In genomic region chr12:7129647-7130536, GRCh38 we compare ENCODE assay signal across 1 cellular context.
TF ChIP-seq lines count a peak whose summit lies in the region.

Gene CLSTN3 (plus strand): TSS chr12:7130371. CDS start chr12:7130649, 278 bp downstream.

TF ChIP-seq in HepG2, 621 proteins besides CTCF, POLR2A, EP300 and RAD21 (continued from another document and continues in another):
- TF ChIP-seq ZBTB25 (CRISPR knock-in tag; IDR thresholded peaks at IDR 0.05) (no peak), ZNF883 (CRISPR knock-in tag; IDR thresholded peaks at IDR 0.05; ENCODE audit: not compliant biosample characterization) (no peak), KLF16 (CRISPR knock-in tag; IDR thresholded peaks at IDR 0.05) (no peak), ZNF350 (CRISPR knock-in tag; IDR thresholded peaks at IDR 0.05; ENCODE audit: borderline replicate concordance, low read depth) (no peak), GATAD1 (CRISPR knock-in tag; IDR thresholded peaks at IDR 0.05) (0 out of 2 replicates have a peak, but pooled peaks have one; percentile 37), MEIS2 (CRISPR knock-in tag; IDR thresholded peaks at IDR 0.05) (peak; percentile 14; the same call in 1 of the 2 replicates), HNF1A (IDR thresholded peaks at IDR 0.05; ENCODE audit: low read depth) (no peak), HNF1A (CRISPR knock-in tag; IDR thresholded peaks at IDR 0.05; ENCODE audit: borderline replicate concordance) (no peak), HDAC1 (CRISPR knock-in tag; IDR thresholded peaks at IDR 0.05) (no peak), ZNF367 (CRISPR knock-in tag; IDR thresholded peaks at IDR 0.05; ENCODE audit: borderline replicate concordance) (no peak), ZNF598 (CRISPR knock-in tag; IDR thresholded peaks at IDR 0.05; ENCODE audit: borderline replicate concordance) (no peak), ATF7 (IDR thresholded peaks at IDR 0.05) (peak; percentile 92), ATF7 (CRISPR knock-in tag; IDR thresholded peaks at IDR 0.05) (peak; percentile 90), PHF8 (CRISPR knock-in tag; IDR thresholded peaks at IDR 0.05) (peak; percentile 52), ZNF550 (CRISPR knock-in tag; IDR thresholded peaks at IDR 0.05; ENCODE audit: borderline replicate concordance) (no peak), MTF2 (CRISPR knock-in tag; IDR thresholded peaks at IDR 0.05; ENCODE audit: borderline replicate concordance) (0 out of 2 replicates have a peak, but pooled peaks have one; percentile 55), IKZF4 (CRISPR knock-in tag; IDR thresholded peaks at IDR 0.05; ENCODE audit: borderline replicate concordance, low read depth, not compliant biosample characterization) (no peak), SOX13 (IDR thresholded peaks at IDR 0.05) (no peak), SOX13 (CRISPR knock-in tag; conservative IDR thresholded peaks at IDR 0.05 in 1 of 2, IDR thresholded peaks at IDR 0.05 in 1 of 2) (no peak), MTF1 (CRISPR knock-in tag; IDR thresholded peaks at IDR 0.05) (no peak), ONECUT2 (CRISPR knock-in tag; IDR thresholded peaks at IDR 0.05) (no peak), ZNF430 (CRISPR knock-in tag; IDR thresholded peaks at IDR 0.05) (peak; percentile 13; the same call in 1 of the 2 replicates), ZNF503 (CRISPR knock-in tag; IDR thresholded peaks at IDR 0.05) (no peak), PHF20 (CRISPR knock-in tag; IDR thresholded peaks at IDR 0.05) (no peak), GPN1 (CRISPR knock-in tag; IDR thresholded peaks at IDR 0.05; ENCODE audit: borderline replicate concordance) (no peak), CBX1 (IDR thresholded peaks at IDR 0.05; ENCODE audit: low read depth) (no peak), PCBP1 (IDR thresholded peaks at IDR 0.05; ENCODE audit: borderline replicate concordance, low read depth, low read length) (0 out of 2 replicates have a peak, but pooled peaks have one; percentile 33), DPF2 (CRISPR knock-in tag; IDR thresholded peaks at IDR 0.05; ENCODE audit: borderline replicate concordance, low read depth) (no peak), MAZ (IDR thresholded peaks at IDR 0.05; ENCODE audit: borderline replicate concordance, low read depth, low read length) (no peak; the same call in 1 of the 2 replicates), MAZ (CRISPR knock-in tag; IDR thresholded peaks at IDR 0.05; ENCODE audit: low read depth) (no peak), SIN3A (IDR thresholded peaks at IDR 0.05; ENCODE audit: borderline replicate concordance, low read depth, low read length) (peak; percentile 41; the same call in 1 of the 2 replicates), REPIN1 (CRISPR knock-in tag; IDR thresholded peaks at IDR 0.05; ENCODE audit: borderline replicate concordance, low read depth) (0 out of 2 replicates have a peak, but pooled peaks have one; percentile 49), ZNF232 (CRISPR knock-in tag; IDR thresholded peaks at IDR 0.05; ENCODE audit: borderline replicate concordance) (no peak; the same call in 1 of the 2 replicates), UBTF (CRISPR knock-in tag; IDR thresholded peaks at IDR 0.05) (no peak), NFE2L2 (IDR thresholded peaks at IDR 0.05; ENCODE audit: low read length) (no peak), ZNF572 (CRISPR knock-in tag; IDR thresholded peaks at IDR 0.05) (no peak), ZNF788 (CRISPR knock-in tag; IDR thresholded peaks at IDR 0.05; ENCODE audit: borderline replicate concordance) (peak; percentile 65; the same call in 1 of the 2 replicates), BORCS8-MEF2B (CRISPR knock-in tag; IDR thresholded peaks at IDR 0.05) (no peak; the same call in 1 of the 2 replicates), ZFP82 (CRISPR knock-in tag; IDR thresholded peaks at IDR 0.05; ENCODE audit: borderline replicate concordance) (no peak), MTERF4 (CRISPR knock-in tag; IDR thresholded peaks at IDR 0.05) (no peak), HNF4G (IDR thresholded peaks at IDR 0.05; ENCODE audit: borderline replicate concordance, low read depth, low read length) (no peak), HNF4G (CRISPR knock-in tag; IDR thresholded peaks at IDR 0.05; ENCODE audit: borderline replicate concordance, low read depth) (no peak), THAP8 (CRISPR knock-in tag; IDR thresholded peaks at IDR 0.05; ENCODE audit: borderline replicate concordance) (no peak), ZNF567 (CRISPR knock-in tag; IDR thresholded peaks at IDR 0.05; ENCODE audit: borderline replicate concordance) (no peak), KLF9 (CRISPR knock-in tag; IDR thresholded peaks at IDR 0.05; ENCODE audit: low read depth) (no peak), MAFG (CRISPR knock-in tag; IDR thresholded peaks at IDR 0.05) (no peak), SP4 (CRISPR knock-in tag; IDR thresholded peaks at IDR 0.05) (0 out of 2 replicates have a peak, but pooled peaks have one; percentile 29), POLR2AphosphoS5 (IDR thresholded peaks at IDR 0.05; ENCODE audit: low read depth, low read length) (peak; percentile 71), SRY (CRISPR knock-in tag; IDR thresholded peaks at IDR 0.05) (0 out of 2 replicates have a peak, but pooled peaks have one; percentile 10), ZEB1 (IDR thresholded peaks at IDR 0.05; ENCODE audit: insufficient replicate concordance, low read depth) (peak; percentile 71), GATA4 (IDR thresholded peaks at IDR 0.05; ENCODE audit: borderline replicate concordance, low read depth) (0 out of 2 replicates have a peak, but pooled peaks have one; percentile 13), MXD4 (CRISPR knock-in tag; IDR thresholded peaks at IDR 0.05) (0 out of 2 replicates have a peak, but pooled peaks have one; percentile 33), ZNF660 (CRISPR knock-in tag; IDR thresholded peaks at IDR 0.05; ENCODE audit: borderline replicate concordance, low read depth) (no peak), MTA1 (CRISPR knock-in tag; IDR thresholded peaks at IDR 0.05; ENCODE audit: borderline replicate concordance) (peak; percentile 32; the same call in 1 of the 2 replicates)
- TF ChIP-seq, protein P1, sequence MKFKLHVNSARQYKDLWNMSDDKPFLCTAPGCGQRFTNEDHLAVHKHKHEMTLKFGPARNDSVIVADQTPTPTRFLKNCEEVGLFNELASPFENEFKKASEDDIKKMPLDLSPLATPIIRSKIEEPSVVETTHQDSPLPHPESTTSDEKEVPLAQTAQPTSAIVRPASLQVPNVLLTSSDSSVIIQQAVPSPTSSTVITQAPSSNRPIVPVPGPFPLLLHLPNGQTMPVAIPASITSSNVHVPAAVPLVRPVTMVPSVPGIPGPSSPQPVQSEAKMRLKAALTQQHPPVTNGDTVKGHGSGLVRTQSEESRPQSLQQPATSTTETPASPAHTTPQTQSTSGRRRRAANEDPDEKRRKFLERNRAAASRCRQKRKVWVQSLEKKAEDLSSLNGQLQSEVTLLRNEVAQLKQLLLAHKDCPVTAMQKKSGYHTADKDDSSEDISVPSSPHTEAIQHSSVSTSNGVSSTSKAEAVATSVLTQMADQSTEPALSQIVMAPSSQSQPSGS (CRISPR knock-in tag; IDR thresholded peaks at IDR 0.05), result peak; percentile 71; the same call in 1 of the 2 replicates
- TF ChIP-seq, protein P2, sequence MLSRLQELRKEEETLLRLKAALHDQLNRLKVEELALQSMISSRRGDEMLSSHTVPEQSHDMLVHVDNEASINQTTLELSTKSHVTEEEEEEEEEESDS (CRISPR knock-in tag; IDR thresholded peaks at IDR 0.05; ENCODE audit: borderline replicate concordance), result no peak
- TF ChIP-seq, protein P3, sequence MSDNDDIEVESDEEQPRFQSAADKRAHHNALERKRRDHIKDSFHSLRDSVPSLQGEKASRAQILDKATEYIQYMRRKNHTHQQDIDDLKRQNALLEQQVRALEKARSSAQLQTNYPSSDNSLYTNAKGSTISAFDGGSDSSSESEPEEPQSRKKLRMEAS (IDR thresholded peaks at IDR 0.05), result peak; percentile 28; the same call in 1 of the 2 replicates
- TF ChIP-seq, protein P4, sequence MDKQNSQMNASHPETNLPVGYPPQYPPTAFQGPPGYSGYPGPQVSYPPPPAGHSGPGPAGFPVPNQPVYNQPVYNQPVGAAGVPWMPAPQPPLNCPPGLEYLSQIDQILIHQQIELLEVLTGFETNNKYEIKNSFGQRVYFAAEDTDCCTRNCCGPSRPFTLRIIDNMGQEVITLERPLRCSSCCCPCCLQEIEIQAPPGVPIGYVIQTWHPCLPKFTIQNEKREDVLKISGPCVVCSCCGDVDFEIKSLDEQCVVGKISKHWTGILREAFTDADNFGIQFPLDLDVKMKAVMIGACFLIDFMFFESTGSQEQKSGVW (CRISPR knock-in tag; IDR thresholded peaks at IDR 0.05; ENCODE audit: borderline replicate concordance), result no peak
